26 cellular contexts compared by ENCODE assay signal in genomic region chr9:131950487-131950886, GRCh38.
"Had no signal": no experiment of that assay in that cellular context is flagged by ENCODE, and none has a peak within 500 bp of the region (broad histone marks: within the 10 kb centered on the region; RNA-seq: fewer than 3 reads in every experiment).

No MANE protein-coding gene starts in this region.

- H3K4me3 Mint-ChIP-seq: immature natural killer cell; naive thymus-derived CD8-positive, alpha-beta T cell; nephron; neural crest cell; stimulated activated naive CD8-positive, alpha-beta T cell treated with anti-CD3 and anti-CD28 coated beads, Interleukin-15, amount 100 ng/mL, for 72 hours; type B pancreatic cell had no signal

- H3K36me3 Mint-ChIP-seq: type B pancreatic cell had no signal

- H3K27ac ChIP-seq: left lung, lower lobe of right lung, neutrophil, ovary, right lobe of liver, uterus had no signal

- H3K9me3 ChIP-seq: left lung, lower lobe of right lung, neutrophil, right atrium auricular region, right lobe of liver, tibial nerve, uterus had no signal

- H3K4me1 Mint-ChIP-seq: nephron; stimulated activated naive CD8-positive, alpha-beta T cell treated with anti-CD3 and anti-CD28 coated beads, Interleukin-15, amount 100 ng/mL, for 72 hours had no signal

- H3K9me3 Mint-ChIP-seq: immature natural killer cell; naive thymus-derived CD8-positive, alpha-beta T cell; nephron; neural crest cell; stimulated activated naive CD8-positive, alpha-beta T cell treated with anti-CD3 and anti-CD28 coated beads, Interleukin-15, amount 100 ng/mL, for 72 hours; type B pancreatic cell had no signal

- H3K27me3 Mint-ChIP-seq: naive thymus-derived CD8-positive, alpha-beta T cell; progenitor cell of endocrine pancreas; stimulated activated naive CD8-positive, alpha-beta T cell treated with anti-CD3 and anti-CD28 coated beads, Interleukin-15, amount 100 ng/mL, for 72 hours; type B pancreatic cell had no signal

- H3K4me1 ChIP-seq: left lung, right lobe of liver, uterus had no signal

- H3K36me3 ChIP-seq: left lung, lower lobe of right lung, neutrophil, ovary, right atrium auricular region, right lobe of liver, tibial nerve, uterus had no signal

- ATAC-seq: left colon; left lung; lower lobe of right lung; naive thymus-derived CD8-positive, alpha-beta T cell; right lobe of liver; stimulated activated naive CD8-positive, alpha-beta T cell treated with anti-CD3 and anti-CD28 coated beads, Interleukin-15, amount 100 ng/mL, for 72 hours had no signal

- H3K27ac Mint-ChIP-seq: immature natural killer cell; naive thymus-derived CD8-positive, alpha-beta T cell; nephron; progenitor cell of endocrine pancreas; stimulated activated naive CD8-positive, alpha-beta T cell treated with anti-CD3 and anti-CD28 coated beads, Interleukin-15, amount 100 ng/mL, for 72 hours; type B pancreatic cell had no signal

- H3K27me3 ChIP-seq: left lung, neutrophil, ovary, right atrium auricular region, right lobe of liver, tibial nerve, uterus had no signal

- H3K4me3 ChIP-seq: left lung, lower lobe of right lung, ovary, right atrium auricular region, right lobe of liver, smooth muscle cell, tibial nerve, uterus had no signal

- H3K4me2 ChIP-seq: smooth muscle cell had no signal

- DNase-seq: hippocampal formation; immature natural killer cell; kidney; left colon; left lung; lower lobe of right lung; mammary epithelial cell; mesenchymal stem cell; naive thymus-derived CD8-positive, alpha-beta T cell; ovary; right lobe of liver; stimulated activated CD4-positive, alpha-beta T cell treated with anti-CD3 and anti-CD28 coated beads, Interleukin-1b, Interleukin-23, amount 100 ng/mL, for 48 hours; stimulated activated CD4-positive, alpha-beta T cell treated with anti-CD3 and anti-CD28 coated beads, Interleukin-2, amount 100 ng/mL, for 48 hours; stimulated activated CD4-positive, alpha-beta T cell treated with anti-CD3 and anti-CD28 coated beads, Interleukin-4, amount 100 ng/mL, for 4 hours; stimulated activated naive CD4-positive, alpha-beta T cell treated with Interleukin-2 at 50 U/mL for 16 hours; stimulated activated naive CD8-positive, alpha-beta T cell treated with anti-CD3 and anti-CD28 coated beads, Interleukin-15, amount 100 ng/mL, for 72 hours; substantia nigra; uterus had no signal
